In the genomic region with DNA sequence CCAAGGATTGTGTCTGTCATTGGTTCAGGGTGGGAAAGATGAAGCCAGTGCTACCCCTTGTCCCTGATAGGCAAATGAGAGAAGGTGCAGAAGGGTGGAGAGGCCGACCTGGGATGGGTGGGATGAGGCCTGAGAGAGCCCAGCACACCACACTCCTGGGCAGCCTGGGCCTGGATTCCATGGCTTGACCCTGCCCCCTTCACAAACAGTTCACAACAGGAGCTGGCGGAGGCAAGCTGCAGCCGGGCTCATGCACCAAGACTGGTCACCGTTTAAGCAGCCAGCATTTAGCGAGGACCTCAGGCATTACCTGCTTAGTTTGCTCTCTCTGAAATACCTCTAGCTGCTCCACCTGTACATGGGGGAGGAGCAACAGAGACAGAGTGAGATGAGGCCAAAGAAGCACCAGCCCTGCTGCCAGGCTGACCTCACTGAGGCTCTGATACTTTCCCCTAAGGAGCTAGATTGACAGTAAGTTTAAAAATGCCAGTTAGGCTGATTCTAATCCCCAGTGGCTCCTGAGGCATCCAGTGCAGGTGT, we compare ENCODE assay signal across 14 cellular contexts. TPM values are rescaled to one million over a fixed set of nuclear protein-coding genes. Genes with fewer than 3 reads are reported as not detected.
DNase-seq lines count a peak whose midpoint lies in the region; ATAC-seq and TF ChIP-seq lines count a peak whose summit lies in the region.
"Had no signal": no experiment of that assay in that cellular context is flagged by ENCODE, and none has a peak within 500 bp of the region (broad histone marks: within the 10 kb centered on the region; RNA-seq: fewer than 3 reads in every experiment).

No MANE protein-coding gene starts in this region.

- POLR2A ChIA-PET in CD4-positive, alpha-beta T cell (lab: Charles Lee) = no interaction called here
- POLR2A ChIA-PET in RWPE1 (lab: Yijun Ruan, JAX; ENCODE audit: low non-redundant PET) = no interaction called here

- H3K27ac ChIP-seq in CD4-positive, alpha-beta T cell (ENCODE audit: low read depth, low read length) = no peak overlapping the region
- H3K27ac ChIP-seq in RWPE1 (peak overlapping the region; percentile 87), rectal smooth muscle tissue (ENCODE audit: low read depth, low read length) (peak overlapping the region; percentile 52)
- H3K27ac ChIP-seq: neural progenitor cell had no signal

- DNase-seq in CD4-positive, alpha-beta T cell = no peak
- DNase-seq in RWPE1 (ENCODE audit: low spot score) (no peak), glutamatergic neuron (no peak), NOMO-1 (lab: John Stamatoyannopoulos, UW; ENCODE audit: unreplicated experiment in 2 of 2) (no peak), NCI-H187 (lab: John Stamatoyannopoulos, UW) (no peak), NCI-H2081 treated with DMSO at 0.1 percent for 48 hours (lab: John Stamatoyannopoulos, UW) (no peak)
- no peak for DNase-seq in stimulated activated CD4-positive, alpha-beta T cell treated with anti-CD3 and anti-CD28 coated beads, Interleukin-4, amount 100 ng/mL, for 4 hours
- DNase-seq: EL, NCI-H82, T-helper 2 cell had no signal

- no peak overlapping the region for H3K9ac ChIP-seq in rectal smooth muscle tissue (ENCODE audit: low read length)
- H3K9ac ChIP-seq: neural progenitor cell had no signal

- peaks cover 98% of the 10 kb centered on the region for H3K36me3 Mint-ChIP-seq in CD4-positive, alpha-beta T cell (ENCODE audit: low read depth)
- H3K36me3 Mint-ChIP-seq in glutamatergic neuron (ENCODE audit: unreplicated experiment) = peaks cover 6% of the 10 kb centered on the region

- no peaks in the 10 kb centered on the region for H3K27me3 Mint-ChIP-seq in CD4-positive, alpha-beta T cell
- peaks cover 15% of the 10 kb centered on the region for H3K27me3 Mint-ChIP-seq in glutamatergic neuron (ENCODE audit: unreplicated experiment)
- H3K27me3 Mint-ChIP-seq: B cell had no signal

- intact Hi-C loops in CD4-positive, alpha-beta T cell (cut with DNase I, micrococcal nuclease) = no loop called here

- TF ChIP-seq CTCF in CD4-positive, alpha-beta T cell (IDR thresholded peaks at IDR 0.05) = no peak
- TF ChIP-seq CTCF in RWPE1 (conservative IDR thresholded peaks at IDR 0.05; ENCODE audit: low read depth) (no peak), glutamatergic neuron (IDR thresholded peaks at IDR 0.05; ENCODE audit: partially characterized antibody, unreplicated experiment) (no peak)

- H3K4me1 ChIP-seq in rectal smooth muscle tissue (ENCODE audit: control insufficient read depth, insufficient read depth, low read length) = peaks cover 37% of the 10 kb centered on the region
- H3K4me1 ChIP-seq: neural progenitor cell had no signal

- CTCF ChIA-PET in CD4-positive, alpha-beta T cell (lab: Charles Lee) = interaction anchor here (0.6 kb wide), 1 partner anchor 13 kb away, joined by 3 read pairs; no protein-coding TSS in a partner anchor
- CTCF ChIA-PET in RWPE1 (lab: Yijun Ruan, JAX) = interaction anchor here (0.7 to 1.6 kb wide), 3 partner anchors 13 to 247 kb away, joined by 3 to 5 read pairs (median 4); no protein-coding TSS in a partner anchor

- peak overlapping the region; percentile 56 for H3K27ac Mint-ChIP-seq in CD4-positive, alpha-beta T cell
- H3K27ac Mint-ChIP-seq in glutamatergic neuron (ENCODE audit: unreplicated experiment) = peak overlapping the region; percentile 22
- H3K27ac Mint-ChIP-seq: B cell, neural progenitor cell had no signal

- H3K36me3 ChIP-seq in rectal smooth muscle tissue (ENCODE audit: control insufficient read depth, insufficient read depth, low read length) = peaks cover 91% of the 10 kb centered on the region
- H3K36me3 ChIP-seq: neural progenitor cell had no signal

- H3K27me3 ChIP-seq in CD4-positive, alpha-beta T cell (ENCODE audit: control insufficient read depth, insufficient read depth, low read length) = no peaks in the 10 kb centered on the region
- no peaks in the 10 kb centered on the region for H3K27me3 ChIP-seq in rectal smooth muscle tissue (ENCODE audit: control insufficient read depth, insufficient read depth, low read length)
- H3K27me3 ChIP-seq: neural progenitor cell, tibial nerve had no signal

- no peak for ATAC-seq in CD4-positive, alpha-beta T cell (ENCODE audit: poor library complexity)

- H3K9me3 Mint-ChIP-seq in CD4-positive, alpha-beta T cell = no peaks in the 10 kb centered on the region
- peaks cover 15% of the 10 kb centered on the region for H3K9me3 Mint-ChIP-seq in glutamatergic neuron (ENCODE audit: unreplicated experiment)
- H3K9me3 Mint-ChIP-seq: neural progenitor cell had no signal

- no peaks in the 10 kb centered on the region for H3K9me3 ChIP-seq in CD4-positive, alpha-beta T cell (ENCODE audit: control insufficient read depth, low read length)
- H3K9me3 ChIP-seq: tibial nerve had no signal

- peaks cover 6% of the 10 kb centered on the region for H3K4me1 Mint-ChIP-seq in CD4-positive, alpha-beta T cell (ENCODE audit: low read depth)
- peaks cover 3% of the 10 kb centered on the region for H3K4me1 Mint-ChIP-seq in glutamatergic neuron (ENCODE audit: low read depth, unreplicated experiment)
- H3K4me1 Mint-ChIP-seq: B cell, neural progenitor cell had no signal

- no peak overlapping the region for H3K4me3 ChIP-seq in rectal smooth muscle tissue (ENCODE audit: low read length)
- H3K4me3 ChIP-seq: neural progenitor cell, tibial nerve had no signal

- H3K4me3 Mint-ChIP-seq in CD4-positive, alpha-beta T cell = no peak overlapping the region
- no peak overlapping the region for H3K4me3 Mint-ChIP-seq in glutamatergic neuron (ENCODE audit: unreplicated experiment)
- H3K4me3 Mint-ChIP-seq: B cell, neural progenitor cell had no signal

RNA-seq across cellular contexts. Expression of gene IL18BP, which starts 13.5 kb away (rescaled TPM):
- 10 to 100 TPM; 14.7 to 16.8 TPM for total RNA-seq in CD4-positive, alpha-beta T cell
- 13.1 TPM for total RNA-seq in glutamatergic neuron (ENCODE audit: unreplicated experiment)
